In genomic region chr22:39462443-39463147, GRCh38 we compare ENCODE assay signal across 1 cellular context.
TF ChIP-seq lines count a peak whose summit lies in the region.

No MANE protein-coding gene starts in this region.

TF ChIP-seq in SK-N-SH treated with all-trans-retinoic acid at 6 μM for 48 hours, 23 proteins besides CTCF, POLR2A, EP300 and RAD21 (continued from another document):
- TF ChIP-seq CSRNP3 (CRISPR knock-in tag; IDR thresholded peaks at IDR 0.05) (no peak), ZFP3 (CRISPR knock-in tag; IDR thresholded peaks at IDR 0.05) (no peak), ZNF8 (CRISPR knock-in tag; IDR thresholded peaks at IDR 0.05) (no peak), TSHZ2 (CRISPR knock-in tag; IDR thresholded peaks at IDR 0.05) (no peak)
